In the genomic region with DNA sequence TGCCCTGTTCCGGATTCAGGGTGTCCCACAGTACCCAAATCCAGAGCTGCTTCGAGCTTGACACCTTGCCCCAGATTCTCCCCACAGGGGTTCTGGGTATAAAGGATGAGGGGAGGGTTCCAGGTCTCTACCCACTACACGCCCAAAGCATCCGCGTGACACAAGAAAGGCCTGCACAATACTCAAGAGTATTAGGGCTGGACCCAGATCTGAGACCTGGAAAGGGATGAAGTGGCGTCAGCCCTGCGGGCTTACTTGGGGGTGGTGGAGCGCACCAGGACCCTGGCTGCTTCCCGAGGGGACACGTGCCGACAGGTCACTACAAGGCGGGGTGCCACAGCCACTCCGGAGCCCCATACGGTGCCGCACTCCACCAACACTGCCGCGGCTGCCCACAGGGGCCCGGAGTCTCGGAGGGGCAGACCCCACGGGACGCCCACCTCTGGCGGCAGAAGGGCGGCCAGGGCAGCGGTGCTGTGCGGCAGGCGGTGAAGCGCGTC, we compare ENCODE assay signal across 8 cellular contexts. TPM values are rescaled to one million over a fixed set of nuclear protein-coding genes. Genes with fewer than 3 reads are reported as not detected.
DNase-seq lines count a peak whose midpoint lies in the region; ATAC-seq, FAIRE-seq and TF ChIP-seq lines count a peak whose summit lies in the region.

No MANE protein-coding gene starts in this region.

- H3K9me3 Mint-ChIP-seq in T-helper 2 cell treated with Interferon-gamma antibody and Interleukin-4, amounts not matched to agents 5 μg/mL and 100 μg/mL, for 36 hours: no peaks in the 10 kb centered on the region
- H3K9me3 Mint-ChIP-seq in activated T-helper 2 cell treated with anti-CD3 and anti-CD28 coated beads, Interferon-gamma antibody, Interleukin-2, Interleukin-4, amounts not matched to agents 10 μg/mL and 5 μg/mL and 100 μg/mL, durations not matched to agents 14 hours and 24 hours and 36 hours: no peaks in the 10 kb centered on the region

- peak overlapping the region; percentile 79 for H2AFZ ChIP-seq in keratinocyte (ENCODE audit: control insufficient read depth, low read length)

- H3K79me2 ChIP-seq in keratinocyte (ENCODE audit: control insufficient read depth, insufficient read depth, low read length): peaks cover 13% of the 10 kb centered on the region

- H3K9ac ChIP-seq in keratinocyte (ENCODE audit: control insufficient read depth, extremely low read depth, insufficient read depth, low read length): peak overlapping the region; percentile 86

- peaks cover 16% of the 10 kb centered on the region for H3K36me3 Mint-ChIP-seq in T-helper 2 cell treated with Interferon-gamma antibody and Interleukin-4, amounts not matched to agents 5 μg/mL and 100 μg/mL, for 36 hours (ENCODE audit: low read depth)
- peaks cover 17% of the 10 kb centered on the region for H3K36me3 Mint-ChIP-seq in activated T-helper 2 cell treated with anti-CD3 and anti-CD28 coated beads, Interferon-gamma antibody, Interleukin-2, Interleukin-4, amounts not matched to agents 10 μg/mL and 5 μg/mL and 100 μg/mL, durations not matched to agents 14 hours and 24 hours and 36 hours (ENCODE audit: low read depth)

- peaks cover 0 to 2% of the 10 kb centered on the region in 2 experiments for H3K36me3 ChIP-seq in keratinocyte (ENCODE audit: control insufficient read depth in 2 of 2, extremely low read depth in 1 of 2, insufficient read depth in 2 of 2, low read length in 2 of 2)

- dilution Hi-C loops in keratinocyte (cut with MboI; ENCODE audit: extremely low pct_ligation_motif_present, low sequenced_read_pairs): no loop called here

- ATAC-seq in HG03039 (IDR thresholded peaks at IDR 0.05; ENCODE audit: unreplicated experiment): peak; percentile 6

- DNase-seq in T-helper 2 cell treated with Interferon-gamma antibody and Interleukin-4, amounts not matched to agents 5 μg/mL and 100 μg/mL, for 36 hours (ENCODE audit: low spot score): no peak
- DNase-seq in T-helper 2 cell (no peak), keratinocyte (ENCODE audit: low read depth, low spot score) (no peak), DMS153 (lab: John Stamatoyannopoulos, UW) (no peak)
- DNase-seq in activated T-helper 2 cell treated with anti-CD3 and anti-CD28 coated beads, Interferon-gamma antibody, Interleukin-2, Interleukin-4, amounts not matched to agents 10 μg/mL and 5 μg/mL and 100 μg/mL, durations not matched to agents 14 hours and 24 hours and 36 hours (ENCODE audit: low spot score): no peak
- DNase-seq in stimulated activated CD8-positive, alpha-beta memory T cell treated with anti-CD3 and anti-CD28 coated beads, Interleukin-4, amount 100 ng/mL, for 48 hours: no peak

- peak overlapping the region; percentile 81 for H3K27ac Mint-ChIP-seq in T-helper 2 cell treated with Interferon-gamma antibody and Interleukin-4, amounts not matched to agents 5 μg/mL and 100 μg/mL, for 36 hours
- peak overlapping the region; percentile 69 for H3K27ac Mint-ChIP-seq in activated T-helper 2 cell treated with anti-CD3 and anti-CD28 coated beads, Interferon-gamma antibody, Interleukin-2, Interleukin-4, amounts not matched to agents 10 μg/mL and 5 μg/mL and 100 μg/mL, durations not matched to agents 14 hours and 24 hours and 36 hours

- peak overlapping the region; percentile 84 for H3K27ac ChIP-seq in keratinocyte (ENCODE audit: control insufficient read depth, insufficient read depth, low read length)
- peak overlapping the region; percentile 83 for H3K27ac ChIP-seq in temporal lobe (ENCODE audit: low read depth, low read length)

- no peaks in the 10 kb centered on the region for H3K9me1 ChIP-seq in keratinocyte (ENCODE audit: control insufficient read depth, extremely low read depth, insufficient read depth, low read length)

- H3K27me3 Mint-ChIP-seq in T-helper 2 cell treated with Interferon-gamma antibody and Interleukin-4, amounts not matched to agents 5 μg/mL and 100 μg/mL, for 36 hours (ENCODE audit: low read depth): no peaks in the 10 kb centered on the region
- H3K27me3 Mint-ChIP-seq in activated T-helper 2 cell treated with anti-CD3 and anti-CD28 coated beads, Interferon-gamma antibody, Interleukin-2, Interleukin-4, amounts not matched to agents 10 μg/mL and 5 μg/mL and 100 μg/mL, durations not matched to agents 14 hours and 24 hours and 36 hours (ENCODE audit: low read depth): no peaks in the 10 kb centered on the region

- no peaks in the 10 kb centered on the region for H3K9me3 ChIP-seq in keratinocyte (ENCODE audit: control insufficient read depth, low read depth, low read length)

- no peak for FAIRE-seq in keratinocyte (lab: Jason Lieb, UNC)

- peak overlapping the region; percentile 79 for H3K4me3 Mint-ChIP-seq in T-helper 2 cell treated with Interferon-gamma antibody and Interleukin-4, amounts not matched to agents 5 μg/mL and 100 μg/mL, for 36 hours
- peak overlapping the region; percentile 78 for H3K4me3 Mint-ChIP-seq in activated T-helper 2 cell treated with anti-CD3 and anti-CD28 coated beads, Interferon-gamma antibody, Interleukin-2, Interleukin-4, amounts not matched to agents 10 μg/mL and 5 μg/mL and 100 μg/mL, durations not matched to agents 14 hours and 24 hours and 36 hours (ENCODE audit: low read depth)

- peaks cover 18% of the 10 kb centered on the region for H3K4me1 ChIP-seq in keratinocyte (ENCODE audit: control insufficient read depth, extremely low read depth, insufficient read depth, low read length)

- H4K20me1 ChIP-seq in keratinocyte (ENCODE audit: control insufficient read depth, extremely low read depth, insufficient read depth, low read length): no peaks in the 10 kb centered on the region

- peaks cover 15% of the 10 kb centered on the region for H3K4me1 Mint-ChIP-seq in T-helper 2 cell treated with Interferon-gamma antibody and Interleukin-4, amounts not matched to agents 5 μg/mL and 100 μg/mL, for 36 hours (ENCODE audit: low read depth)
- peaks cover 16% of the 10 kb centered on the region for H3K4me1 Mint-ChIP-seq in activated T-helper 2 cell treated with anti-CD3 and anti-CD28 coated beads, Interferon-gamma antibody, Interleukin-2, Interleukin-4, amounts not matched to agents 10 μg/mL and 5 μg/mL and 100 μg/mL, durations not matched to agents 14 hours and 24 hours and 36 hours (ENCODE audit: low read depth)

- H3K4me2 ChIP-seq in keratinocyte (ENCODE audit: control insufficient read depth, extremely low read depth, insufficient read depth, low read depth, low read length): peak overlapping the region; percentile 83

- peak overlapping the region; percentile 58 to 69 (median 69) for H3K4me3 ChIP-seq in keratinocyte (ENCODE audit: control insufficient read depth in 2 of 3, extremely low read depth in 1 of 3, insufficient read depth in 2 of 3, low read depth in 1 of 3, low read length in 3 of 3)

- TF ChIP-seq CTCF in keratinocyte (optimal IDR thresholded peaks at IDR 0.05 in 1 of 3, IDR thresholded peaks at IDR 0.05 in 1 of 3, conservative IDR thresholded peaks at IDR 0.05 in 1 of 3; ENCODE audit: extremely low read depth in 1 of 3, insufficient read depth in 2 of 3, low read length in 3 of 3): no peak

- intact Hi-C loops in activated T-helper 2 cell treated with anti-CD3 and anti-CD28 coated beads, Interferon-gamma antibody, Interleukin-2, Interleukin-4, amounts not matched to agents 10 μg/mL and 5 μg/mL and 100 μg/mL, durations not matched to agents 14 hours and 24 hours and 36 hours (cut with micrococcal nuclease): loop anchor here (10.0 kb wide), 1 partner anchor 50 kb away; no protein-coding TSS in a partner anchor

- no peaks in the 10 kb centered on the region for H3K27me3 ChIP-seq in keratinocyte (ENCODE audit: control insufficient read depth, extremely low read depth, insufficient read depth, low read length)

RNA-seq across cellular contexts. Expression of gene TYSND1, which starts 1.3 kb away (rescaled TPM):
- total RNA-seq in activated T-helper 2 cell treated with anti-CD3 and anti-CD28 coated beads, Interferon-gamma antibody, Interleukin-2, Interleukin-4, amounts not matched to agents 10 μg/mL and 5 μg/mL and 100 μg/mL, durations not matched to agents 14 hours and 24 hours and 36 hours: 12.5 and 13.6 TPM in 2 replicates
- 9.6 to 15.2 TPM (median 9.9 TPM) in 3 replicates for polyA plus RNA-seq in keratinocyte
- polyA plus RNA-seq in keratinocyte (2011; ENCODE audit: low read depth): 4.3 TPM
- 7.7 and 11.8 TPM in 2 replicates for polyA plus RNA-seq in keratinocyte (2011; cell fraction: cytosol; rRNA removed)
- 29.4 and 40.3 TPM in 2 replicates for polyA plus RNA-seq in keratinocyte (2011; cell fraction: nucleus; rRNA removed)
- polyA plus RNA-seq in keratinocyte (2012; ENCODE audit: low replicate concordance): 12.7 and 18.5 TPM in 2 replicates
- 8.4 to 11.4 TPM (median 9.6 TPM) in 3 replicates for polyA minus RNA-seq in keratinocyte
- 14.0 TPM for polyA minus RNA-seq in keratinocyte (2011; cell fraction: cytosol; rRNA and poly(A)+ RNA removed)
- polyA minus RNA-seq in keratinocyte (2011; cell fraction: nucleus; rRNA and poly(A)+ RNA removed): 13.3 and 15.0 TPM in 2 replicates
- 5.2 TPM for total RNA-seq in temporal lobe

RNA-seq across cellular contexts. Expression of gene AIFM2, which starts 12.6 kb away (rescaled TPM):
- 9.5 and 11.6 TPM in 2 replicates for total RNA-seq in activated T-helper 2 cell treated with anti-CD3 and anti-CD28 coated beads, Interferon-gamma antibody, Interleukin-2, Interleukin-4, amounts not matched to agents 10 μg/mL and 5 μg/mL and 100 μg/mL, durations not matched to agents 14 hours and 24 hours and 36 hours
- 1.3 to 2.4 TPM (median 1.8 TPM) in 3 replicates for polyA plus RNA-seq in keratinocyte
- polyA plus RNA-seq in keratinocyte (2011; ENCODE audit: low read depth): 0.91 TPM
- polyA plus RNA-seq in keratinocyte (2011; cell fraction: cytosol; rRNA removed): 1.0 and 1.2 TPM in 2 replicates
- polyA plus RNA-seq in keratinocyte (2011; cell fraction: nucleus; rRNA removed): 2.1 and 2.3 TPM in 2 replicates
- 1.8 and 2.5 TPM in 2 replicates for polyA plus RNA-seq in keratinocyte (2012; ENCODE audit: low replicate concordance)
- polyA minus RNA-seq in keratinocyte: 1.4 to 3.7 TPM (median 2.8 TPM) in 3 replicates
- 2.3 TPM for polyA minus RNA-seq in keratinocyte (2011; cell fraction: cytosol; rRNA and poly(A)+ RNA removed)
- 0.84 and 1.6 TPM in 2 replicates for polyA minus RNA-seq in keratinocyte (2011; cell fraction: nucleus; rRNA and poly(A)+ RNA removed)
- total RNA-seq in temporal lobe: 3.9 TPM

RNA-seq across cellular contexts. Expression of gene SAR1A, which starts 25.1 kb away (rescaled TPM):
- 115 and 129 TPM in 2 replicates for total RNA-seq in activated T-helper 2 cell treated with anti-CD3 and anti-CD28 coated beads, Interferon-gamma antibody, Interleukin-2, Interleukin-4, amounts not matched to agents 10 μg/mL and 5 μg/mL and 100 μg/mL, durations not matched to agents 14 hours and 24 hours and 36 hours
- polyA plus RNA-seq in keratinocyte: 71.4 to 109 TPM (median 80.2 TPM) in 3 replicates
- 42.1 TPM for polyA plus RNA-seq in keratinocyte (2011; ENCODE audit: low read depth)
- polyA plus RNA-seq in keratinocyte (2011; cell fraction: cytosol; rRNA removed): 44.9 and 71.5 TPM in 2 replicates
- 56.6 and 70.5 TPM in 2 replicates for polyA plus RNA-seq in keratinocyte (2011; cell fraction: nucleus; rRNA removed)
- polyA plus RNA-seq in keratinocyte (2012; ENCODE audit: low replicate concordance): 51.8 and 76.0 TPM in 2 replicates
- polyA minus RNA-seq in keratinocyte: 77.5 to 146 TPM (median 102 TPM) in 3 replicates
- 95.0 TPM for polyA minus RNA-seq in keratinocyte (2011; cell fraction: cytosol; rRNA and poly(A)+ RNA removed)
- 45.6 and 96.0 TPM in 2 replicates for polyA minus RNA-seq in keratinocyte (2011; cell fraction: nucleus; rRNA and poly(A)+ RNA removed)
- 109 TPM for total RNA-seq in temporal lobe
